In genomic region chr3:175608351-175608750, GRCh38 we compare ENCODE assay signal across 18 cellular contexts.
"Had no signal": no experiment of that assay in that cellular context is flagged by ENCODE, and none has a peak within 500 bp of the region (broad histone marks: within the 10 kb centered on the region; RNA-seq: fewer than 3 reads in every experiment).

No MANE protein-coding gene starts in this region.

- DNase-seq: activated CD4-positive, alpha-beta memory T cell treated with anti-CD3 and anti-CD28 coated beads for 36 hours; activated CD4-positive, alpha-beta T cell treated with anti-CD3 and anti-CD28 coated beads for 36 hours; activated CD8-positive, alpha-beta memory T cell treated with anti-CD3 and anti-CD28 coated beads, Interleukin-2, amount 10 ng/mL, durations not matched to agents 7 days and 5 days; activated naive CD4-positive, alpha-beta T cell treated with anti-CD3 and anti-CD28 coated beads, Interleukin-2, amount 10 ng/mL, durations not matched to agents 7 days and 5 days; activated T-cell treated with anti-CD3 and anti-CD28 coated beads, Interleukin-2, amount 50 U/mL, for 1 hour; caudate nucleus; left ventricle myocardium inferior; mesenchymal stem cell; natural killer cell; occipital lobe; right lobe of liver; stimulated activated naive CD8-positive, alpha-beta T cell treated with anti-CD3 and anti-CD28 coated beads, Interleukin-15, amount 100 ng/mL, for 72 hours; testis; upper lobe of left lung had no signal

- H3K4me3 Mint-ChIP-seq: activated CD4-positive, alpha-beta memory T cell treated with anti-CD3 and anti-CD28 coated beads for 36 hours; activated CD4-positive, alpha-beta T cell treated with anti-CD3 and anti-CD28 coated beads for 36 hours; activated CD8-positive, alpha-beta memory T cell treated with anti-CD3 and anti-CD28 coated beads, Interleukin-2, amount 10 ng/mL, durations not matched to agents 7 days and 5 days; activated naive CD4-positive, alpha-beta T cell treated with anti-CD3 and anti-CD28 coated beads, Interleukin-2, amount 10 ng/mL, durations not matched to agents 7 days and 5 days; natural killer cell; stimulated activated naive CD8-positive, alpha-beta T cell treated with anti-CD3 and anti-CD28 coated beads, Interleukin-15, amount 100 ng/mL, for 72 hours had no signal

- H3K4me2 ChIP-seq: smooth muscle cell had no signal

- H3K27me3 ChIP-seq: right lobe of liver, testis, upper lobe of left lung had no signal

- H3K4me3 ChIP-seq: left ventricle myocardium inferior, prostate gland, right lobe of liver, smooth muscle cell, testis, upper lobe of left lung had no signal

- H3K27ac Mint-ChIP-seq: activated CD4-positive, alpha-beta memory T cell treated with anti-CD3 and anti-CD28 coated beads for 36 hours; activated CD4-positive, alpha-beta T cell treated with anti-CD3 and anti-CD28 coated beads for 36 hours; activated CD8-positive, alpha-beta memory T cell treated with anti-CD3 and anti-CD28 coated beads, Interleukin-2, amount 10 ng/mL, durations not matched to agents 7 days and 5 days; activated naive CD4-positive, alpha-beta T cell treated with anti-CD3 and anti-CD28 coated beads, Interleukin-2, amount 10 ng/mL, durations not matched to agents 7 days and 5 days; activated T-helper 2 cell treated with anti-CD3 and anti-CD28 coated beads, Interferon-gamma antibody, Interleukin-2, Interleukin-4, amounts not matched to agents 10 μg/mL and 5 μg/mL and 100 μg/mL, durations not matched to agents 14 hours and 24 hours and 36 hours; natural killer cell; stimulated activated naive CD8-positive, alpha-beta T cell treated with anti-CD3 and anti-CD28 coated beads, Interleukin-15, amount 100 ng/mL, for 72 hours had no signal

- H3K9me3 ChIP-seq: left ventricle myocardium inferior, prostate gland, right lobe of liver, testis, upper lobe of left lung had no signal

- H3K4me1 ChIP-seq: left ventricle myocardium inferior, prostate gland, right lobe of liver, testis, upper lobe of left lung had no signal

- H3K27ac ChIP-seq: left ventricle myocardium inferior, prostate gland, right lobe of liver, testis, upper lobe of left lung had no signal

- H3K27me3 Mint-ChIP-seq: activated CD4-positive, alpha-beta memory T cell treated with anti-CD3 and anti-CD28 coated beads for 36 hours; activated CD4-positive, alpha-beta T cell treated with anti-CD3 and anti-CD28 coated beads for 36 hours; activated CD8-positive, alpha-beta memory T cell treated with anti-CD3 and anti-CD28 coated beads, Interleukin-2, amount 10 ng/mL, durations not matched to agents 7 days and 5 days; activated naive CD4-positive, alpha-beta T cell treated with anti-CD3 and anti-CD28 coated beads, Interleukin-2, amount 10 ng/mL, durations not matched to agents 7 days and 5 days; stimulated activated naive CD8-positive, alpha-beta T cell treated with anti-CD3 and anti-CD28 coated beads, Interleukin-15, amount 100 ng/mL, for 72 hours had no signal

- H3K36me3 Mint-ChIP-seq: activated CD4-positive, alpha-beta memory T cell treated with anti-CD3 and anti-CD28 coated beads for 36 hours; activated CD8-positive, alpha-beta memory T cell treated with anti-CD3 and anti-CD28 coated beads, Interleukin-2, amount 10 ng/mL, durations not matched to agents 7 days and 5 days; activated naive CD4-positive, alpha-beta T cell treated with anti-CD3 and anti-CD28 coated beads, Interleukin-2, amount 10 ng/mL, durations not matched to agents 7 days and 5 days; natural killer cell had no signal

- H3K9me3 Mint-ChIP-seq: activated CD4-positive, alpha-beta memory T cell treated with anti-CD3 and anti-CD28 coated beads for 36 hours; stimulated activated naive CD8-positive, alpha-beta T cell treated with anti-CD3 and anti-CD28 coated beads, Interleukin-15, amount 100 ng/mL, for 72 hours had no signal

- H3K36me3 ChIP-seq: left ventricle myocardium inferior, prostate gland, right lobe of liver, upper lobe of left lung had no signal

- ATAC-seq: activated CD4-positive, alpha-beta T cell treated with anti-CD3 and anti-CD28 coated beads for 36 hours; activated CD8-positive, alpha-beta memory T cell treated with anti-CD3 and anti-CD28 coated beads, Interleukin-2, amount 10 ng/mL, durations not matched to agents 7 days and 5 days; esophagus mucosa; natural killer cell; right lobe of liver; stimulated activated naive CD8-positive, alpha-beta T cell treated with anti-CD3 and anti-CD28 coated beads, Interleukin-15, amount 100 ng/mL, for 72 hours had no signal

- H3K4me1 Mint-ChIP-seq: activated CD4-positive, alpha-beta T cell treated with anti-CD3 and anti-CD28 coated beads for 36 hours; activated CD8-positive, alpha-beta memory T cell treated with anti-CD3 and anti-CD28 coated beads, Interleukin-2, amount 10 ng/mL, durations not matched to agents 7 days and 5 days; activated naive CD4-positive, alpha-beta T cell treated with anti-CD3 and anti-CD28 coated beads, Interleukin-2, amount 10 ng/mL, durations not matched to agents 7 days and 5 days; natural killer cell; stimulated activated naive CD8-positive, alpha-beta T cell treated with anti-CD3 and anti-CD28 coated beads, Interleukin-15, amount 100 ng/mL, for 72 hours had no signal
